In the genomic region with DNA sequence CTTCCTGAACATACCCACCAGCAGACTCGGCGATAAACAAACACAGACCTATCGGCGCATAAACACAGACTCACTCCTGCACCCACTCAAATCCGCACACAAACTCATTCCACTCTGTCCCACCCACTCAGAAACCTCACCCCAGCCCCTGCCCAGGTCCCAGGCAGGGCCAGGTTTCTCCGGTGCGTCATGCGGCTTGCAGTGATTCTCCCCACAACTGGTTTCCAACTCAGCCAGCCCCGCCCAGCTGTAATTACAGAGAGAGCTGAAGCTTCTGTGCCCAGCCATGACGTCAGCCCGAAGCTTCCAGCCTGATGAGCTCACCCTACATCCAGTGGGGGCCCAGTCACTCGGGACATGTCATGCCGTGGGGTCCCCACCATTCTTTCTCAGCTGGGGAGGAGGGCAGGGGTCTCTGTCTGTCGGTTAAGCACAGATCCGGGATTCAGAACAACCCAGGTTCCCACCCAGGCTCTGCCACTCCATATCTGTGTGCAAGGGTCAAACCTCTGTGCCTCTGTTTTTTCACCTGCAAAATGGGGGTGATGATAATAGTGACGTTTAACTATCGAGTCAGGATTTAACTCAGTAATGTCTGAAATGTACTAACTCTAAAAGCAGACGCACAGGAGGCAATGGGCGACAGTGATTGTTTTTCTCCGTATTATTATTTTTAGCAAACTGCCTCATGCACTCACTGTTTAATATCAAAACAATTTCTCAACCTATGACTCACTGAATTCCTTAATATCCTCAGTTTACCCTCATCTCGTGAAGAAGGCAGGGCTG, we compare ENCODE assay signal across 1 cellular context.
TF ChIP-seq lines count a peak whose summit lies in the region.

No MANE protein-coding gene starts in this region.

TF ChIP-seq in K562, 482 proteins besides CTCF, POLR2A, EP300 and RAD21 (continued from another document):
- no peak for TF ChIP-seq TAL1 (IDR thresholded peaks at IDR 0.05)
- TF ChIP-seq, protein P1, sequence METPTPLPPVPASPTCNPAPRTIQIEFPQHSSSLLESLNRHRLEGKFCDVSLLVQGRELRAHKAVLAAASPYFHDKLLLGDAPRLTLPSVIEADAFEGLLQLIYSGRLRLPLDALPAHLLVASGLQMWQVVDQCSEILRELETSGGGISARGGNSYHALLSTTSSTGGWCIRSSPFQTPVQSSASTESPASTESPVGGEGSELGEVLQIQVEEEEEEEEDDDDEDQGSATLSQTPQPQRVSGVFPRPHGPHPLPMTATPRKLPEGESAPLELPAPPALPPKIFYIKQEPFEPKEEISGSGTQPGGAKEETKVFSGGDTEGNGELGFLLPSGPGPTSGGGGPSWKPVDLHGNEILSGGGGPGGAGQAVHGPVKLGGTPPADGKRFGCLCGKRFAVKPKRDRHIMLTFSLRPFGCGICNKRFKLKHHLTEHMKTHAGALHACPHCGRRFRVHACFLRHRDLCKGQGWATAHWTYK (CRISPR knock-in tag; IDR thresholded peaks at IDR 0.05): no peak
- TF ChIP-seq, protein P2, sequence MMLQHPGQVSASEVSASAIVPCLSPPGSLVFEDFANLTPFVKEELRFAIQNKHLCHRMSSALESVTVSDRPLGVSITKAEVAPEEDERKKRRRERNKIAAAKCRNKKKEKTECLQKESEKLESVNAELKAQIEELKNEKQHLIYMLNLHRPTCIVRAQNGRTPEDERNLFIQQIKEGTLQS (IDR thresholded peaks at IDR 0.05): peak; percentile 84
- TF ChIP-seq, protein P2 (CRISPR knock-in tag; conservative IDR thresholded peaks at IDR 0.05): no peak
- TF ChIP-seq CSDE1 (IDR thresholded peaks at IDR 0.05): no peak
- TF ChIP-seq CREB1 (IDR thresholded peaks at IDR 0.05): 0 out of 2 replicates have a peak, but pooled peaks have one; percentile 24
- TF ChIP-seq CREB1 (CRISPR knock-in tag; IDR thresholded peaks at IDR 0.05): no peak
- no peak for TF ChIP-seq MEIS2 (IDR thresholded peaks at IDR 0.05; ENCODE audit: partially characterized antibody)
- TF ChIP-seq HDAC2 (IDR thresholded peaks at IDR 0.05): no peak
- TF ChIP-seq, protein P3, sequence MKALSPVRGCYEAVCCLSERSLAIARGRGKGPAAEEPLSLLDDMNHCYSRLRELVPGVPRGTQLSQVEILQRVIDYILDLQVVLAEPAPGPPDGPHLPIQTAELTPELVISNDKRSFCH (CRISPR knock-in tag; IDR thresholded peaks at IDR 0.05): no peak
- TF ChIP-seq, protein P3 (tag; IDR thresholded peaks at IDR 0.05): no peak
- TF ChIP-seq SMARCB1 (IDR thresholded peaks at IDR 0.05; ENCODE audit: insufficient read length, low read depth): no peak
- no peak for TF ChIP-seq ATF1 (CRISPR knock-in tag; IDR thresholded peaks at IDR 0.05)
- TF ChIP-seq ATF1 (tag; IDR thresholded peaks at IDR 0.05): peak; percentile 44; the same call in 1 of the 2 replicates
- peak; percentile 64; the same call in 1 of the 2 replicates for TF ChIP-seq ATF7 (IDR thresholded peaks at IDR 0.05)
- TF ChIP-seq, protein P4, sequence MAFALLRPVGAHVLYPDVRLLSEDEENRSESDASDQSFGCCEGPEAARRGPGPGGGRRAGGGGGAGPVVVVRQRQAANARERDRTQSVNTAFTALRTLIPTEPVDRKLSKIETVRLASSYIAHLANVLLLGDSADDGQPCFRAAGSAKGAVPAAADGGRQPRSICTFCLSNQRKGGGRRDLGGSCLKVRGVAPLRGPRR (CRISPR knock-in tag; IDR thresholded peaks at IDR 0.05): no peak
- TF ChIP-seq ZKSCAN8 (CRISPR knock-in tag; IDR thresholded peaks at IDR 0.05): no peak
- TF ChIP-seq POLR3G (IDR thresholded peaks at IDR 0.05; ENCODE audit: extremely low read depth, insufficient read length, insufficient replicate concordance): no peak
- no peak for TF ChIP-seq ZNF354B (CRISPR knock-in tag; IDR thresholded peaks at IDR 0.05)
TF ChIP-seq in K562: peak in this region for 8.
